In the genomic region with DNA sequence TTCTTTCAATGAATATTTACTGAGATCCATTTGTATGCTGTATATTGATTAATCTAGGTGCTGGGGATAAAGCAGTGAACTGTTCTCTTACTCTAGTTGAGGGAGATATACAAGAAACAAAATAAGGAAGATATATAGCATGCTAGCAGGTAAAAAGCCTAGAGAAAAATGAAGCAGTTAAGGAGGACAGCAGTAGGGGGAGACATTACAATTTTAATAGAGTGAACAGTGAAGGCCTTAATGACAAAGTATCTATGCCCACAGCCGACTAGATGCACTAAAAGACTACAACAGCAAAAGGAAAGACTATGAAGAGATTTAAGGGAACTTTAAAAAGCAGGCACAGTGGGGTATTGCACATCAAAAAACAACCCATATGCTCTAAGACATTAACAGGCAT, we compare ENCODE assay signal across 1 cellular context.
TF ChIP-seq lines count a peak whose summit lies in the region.

No MANE protein-coding gene starts in this region.

TF ChIP-seq in K562, 482 proteins besides CTCF, POLR2A, EP300 and RAD21 (continued from another document):
- TF ChIP-seq, protein P1, sequence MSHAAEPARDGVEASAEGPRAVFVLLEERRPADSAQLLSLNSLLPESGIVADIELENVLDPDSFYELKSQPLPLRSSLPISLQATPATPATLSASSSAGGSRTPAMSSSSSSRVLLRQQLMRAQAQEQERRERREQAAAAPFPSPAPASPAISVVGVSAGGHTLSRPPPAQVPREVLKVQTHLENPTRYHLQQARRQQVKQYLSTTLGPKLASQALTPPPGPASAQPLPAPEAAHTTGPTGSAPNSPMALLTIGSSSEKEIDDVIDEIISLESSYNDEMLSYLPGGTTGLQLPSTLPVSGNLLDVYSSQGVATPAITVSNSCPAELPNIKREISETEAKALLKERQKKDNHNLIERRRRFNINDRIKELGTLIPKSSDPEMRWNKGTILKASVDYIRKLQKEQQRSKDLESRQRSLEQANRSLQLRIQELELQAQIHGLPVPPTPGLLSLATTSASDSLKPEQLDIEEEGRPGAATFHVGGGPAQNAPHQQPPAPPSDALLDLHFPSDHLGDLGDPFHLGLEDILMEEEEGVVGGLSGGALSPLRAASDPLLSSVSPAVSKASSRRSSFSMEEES (CRISPR knock-in tag; IDR thresholded peaks at IDR 0.05) = no peak
